22 cellular contexts compared by ENCODE assay signal in genomic region chr20:17608701-17609497, GRCh38. TPM values are rescaled to one million over a fixed set of nuclear protein-coding genes. Genes with fewer than 3 reads are reported as not detected.
DNase-seq lines count a peak whose midpoint lies in the region; ATAC-seq, FAIRE-seq and TF ChIP-seq lines count a peak whose summit lies in the region.
"Had no signal": no experiment of that assay in that cellular context is flagged by ENCODE, and none has a peak within 500 bp of the region (broad histone marks: within the 10 kb centered on the region; RNA-seq: fewer than 3 reads in every experiment).

No MANE protein-coding gene starts in this region.

- TF ChIP-seq POLR2A in A549 (IDR thresholded peaks at IDR 0.05; ENCODE audit: low read length) = no peak

- POLR2A ChIA-PET in A549 (lab: Yijun Ruan, JAX) (interaction anchor here (1.5 to 2.1 kb wide), 2 partner anchors 39 kb away, joined by 6 read pairs; partner anchors contain the start of gene DSTN), Caco-2 (lab: Charles Lee) (interaction anchor here (0.6 kb wide), 1 partner anchor 189 kb away, joined by 4 read pairs; no protein-coding TSS in a partner anchor)

- ATAC-seq in A549 = no peak
- no peak for ATAC-seq in natural killer cell treated with Interleukin-12 subunit alpha and Interleukin-12 subunit beta and Interleukin-15 and Interleukin-18, amount 100 ng/mL, for 72 hours
- no peak for ATAC-seq in GM18873 (IDR thresholded peaks at IDR 0.05; ENCODE audit: low FRiP score, unreplicated experiment)
- no peak for ATAC-seq in psoas muscle

- peaks cover 42% of the 10 kb centered on the region for H3K79me2 ChIP-seq in astrocyte (ENCODE audit: insufficient read depth, low read length)

- peaks cover 97% of the 10 kb centered on the region for H4K20me1 ChIP-seq in astrocyte (ENCODE audit: insufficient read depth, low read length)

- intact Hi-C loops in Caco-2 (cut with micrococcal nuclease; ENCODE audit: unreplicated experiment) (loop anchor here (10.0 kb wide), 2 partner anchors 164 to 804 kb away; no protein-coding TSS in a partner anchor), psoas muscle (cut with DNase I) (no loop called here)

- DNase-seq in A549 (ENCODE audit: low read depth in 1 of 2, low spot score in 1 of 2) (no peak), Caco-2 (no peak), astrocyte (ENCODE audit: low read depth) (no peak), psoas muscle (no peak), GM13976 (ENCODE audit: low spot score) (no peak)
- DNase-seq in natural killer cell treated with Interleukin-12 subunit alpha and Interleukin-12 subunit beta and Interleukin-15 and Interleukin-18, amount 100 ng/mL, for 72 hours (ENCODE audit: low spot score) = no peak
- no peak for DNase-seq in stimulated activated naive CD4-positive, alpha-beta T cell (lab: John Stamatoyannopoulos, UW)
- DNase-seq: activated B cell treated with CpG ODN at 0.5 μM for 24 hours; activated T-cell treated with anti-CD3 and anti-CD28 coated beads, Interleukin-2, amount 50 U/mL, for 48 hours; BE2C; effector CD8-positive, alpha-beta T cell; NCI-H1694 treated with DMSO at 0.1 percent for 48 hours; NCI-H524; PC-9; stimulated activated naive CD4-positive, alpha-beta T cell treated with Interleukin-2 at 50 U/mL for 16 hours had no signal

- H3K4me2 ChIP-seq in A549 (no peak overlapping the region), astrocyte (ENCODE audit: low read length) (no peak overlapping the region)
- H3K4me2 ChIP-seq: PC-9 had no signal

- CTCF ChIA-PET in A549 (lab: Yijun Ruan, JAX) = interaction anchor here (1.2 to 3.9 kb wide), 7 partner anchors 9 to 104 kb away, joined by 3 to 31 read pairs (median 10); no protein-coding TSS in a partner anchor
- CTCF ChIA-PET in Caco-2 (lab: Charles Lee) = interaction anchor here (0.7 to 2.6 kb wide), 2 partner anchors 19 to 72 kb away, joined by 3 to 8 read pairs; no protein-coding TSS in a partner anchor

- TF ChIP-seq EP300 in A549 (IDR thresholded peaks at IDR 0.05) = no peak

- 90% methylated on average over 3 of the region's 3 CpGs for WGBS in A549 (ENCODE audit: missing lambda C conversion rate)
- WGBS in psoas muscle, 3 donors = 81 to 86% (median 83%) methylated on average over 3 of the region's 3 CpGs

- no peaks in the 10 kb centered on the region for H3K9me3 ChIP-seq in A549
- no peaks in the 10 kb centered on the region for H3K9me3 ChIP-seq in Caco-2
- no peaks in the 10 kb centered on the region for H3K9me3 ChIP-seq in astrocyte (ENCODE audit: insufficient read depth, low read depth, low read length)
- no peaks in the 10 kb centered on the region for H3K9me3 ChIP-seq in psoas muscle
- H3K9me3 ChIP-seq: BE2C, neutrophil had no signal

- FAIRE-seq in A549 (lab: Jason Lieb, UNC) (no peak), astrocyte (lab: Jason Lieb, UNC) (no peak)
- FAIRE-seq: frontal cortex had no signal

- no peaks in the 10 kb centered on the region for H3K27me3 Mint-ChIP-seq in Caco-2 (ENCODE audit: insufficient read depth, unreplicated experiment)
- no peaks in the 10 kb centered on the region for H3K27me3 Mint-ChIP-seq in astrocyte (ENCODE audit: low read depth, unreplicated experiment)
- no peaks in the 10 kb centered on the region for H3K27me3 Mint-ChIP-seq in natural killer cell treated with Interleukin-12 subunit alpha and Interleukin-12 subunit beta and Interleukin-15 and Interleukin-18, amount 100 ng/mL, for 72 hours
- H3K27me3 Mint-ChIP-seq: activated B cell treated with CpG ODN at 0.5 μM for 24 hours, brain, memory B cell had no signal

- in situ Hi-C loops in GM13976 (cut with MboI; ENCODE audit: low sequenced_read_pairs, unreplicated experiment) = no loop called here

- H2AFZ ChIP-seq in astrocyte (ENCODE audit: low read depth, low read length) = no peak overlapping the region
- H2AFZ ChIP-seq: PC-9 had no signal

- H3K27ac Mint-ChIP-seq in Caco-2 (ENCODE audit: unreplicated experiment) (peak overlapping the region; percentile 63), astrocyte (ENCODE audit: unreplicated experiment) (peak overlapping the region; percentile 87)
- peak overlapping the region; percentile 77 to 89 for H3K27ac Mint-ChIP-seq in natural killer cell treated with Interleukin-12 subunit alpha and Interleukin-12 subunit beta and Interleukin-15 and Interleukin-18, amount 100 ng/mL, for 72 hours
- H3K27ac Mint-ChIP-seq: activated B cell treated with CpG ODN at 0.5 μM for 24 hours, memory B cell had no signal

- no TSS peak for BruUV-seq in Caco-2 (replicated peaks; lab: Mats Ljungman, UMichigan)

- H3K36me3 Mint-ChIP-seq in Caco-2 (ENCODE audit: insufficient read depth, unreplicated experiment) (peaks cover 97% of the 10 kb centered on the region), astrocyte (ENCODE audit: low read depth, unreplicated experiment) (peaks cover 2% of the 10 kb centered on the region)
- no peaks in the 10 kb centered on the region for H3K36me3 Mint-ChIP-seq in natural killer cell treated with Interleukin-12 subunit alpha and Interleukin-12 subunit beta and Interleukin-15 and Interleukin-18, amount 100 ng/mL, for 72 hours

- H3K27ac ChIP-seq in A549 (no peak overlapping the region), astrocyte (ENCODE audit: low read depth, low read length) (no peak overlapping the region), psoas muscle (no peak overlapping the region)
- H3K27ac ChIP-seq: neutrophil, PC-9 had no signal

- TF ChIP-seq RAD21 in A549 (conservative IDR thresholded peaks at IDR 0.05 in 1 of 2, IDR thresholded peaks at IDR 0.05 in 1 of 2) = no peak

- H3K4me3 ChIP-seq in A549 (no peak overlapping the region), Caco-2 (ENCODE audit: low read depth, low read length) (no peak overlapping the region), astrocyte (ENCODE audit: insufficient read depth, low read depth, low read length) (no peak overlapping the region), psoas muscle (no peak overlapping the region)
- H3K4me3 ChIP-seq: PC-9, SK-N-MC, skin epidermis had no signal

- H3K4me3 Mint-ChIP-seq in Caco-2 (ENCODE audit: unreplicated experiment) (peak overlapping the region; percentile 20), astrocyte (ENCODE audit: unreplicated experiment) (no peak overlapping the region)
- no peak overlapping the region for H3K4me3 Mint-ChIP-seq in natural killer cell treated with Interleukin-12 subunit alpha and Interleukin-12 subunit beta and Interleukin-15 and Interleukin-18, amount 100 ng/mL, for 72 hours
- H3K4me3 Mint-ChIP-seq: activated B cell treated with CpG ODN at 0.5 μM for 24 hours, brain, memory B cell had no signal

- peaks cover 29% of the 10 kb centered on the region for H3K4me1 ChIP-seq in A549
- peaks cover 18% of the 10 kb centered on the region for H3K4me1 ChIP-seq in Caco-2
- peaks cover 13% of the 10 kb centered on the region for H3K4me1 ChIP-seq in astrocyte (ENCODE audit: insufficient read depth, low read length)
- H3K4me1 ChIP-seq in psoas muscle = no peaks in the 10 kb centered on the region
- H3K4me1 ChIP-seq: BE2C had no signal

- H3K27me3 ChIP-seq in Caco-2 (replicated peaks; ENCODE audit: control insufficient read depth, insufficient read depth, low read length) (no peaks in the 10 kb centered on the region), astrocyte (ENCODE audit: insufficient read depth, low read length) (no peaks in the 10 kb centered on the region), psoas muscle (ENCODE audit: insufficient read depth in 3 of 3, low read length in 2 of 3) (no peaks in the 10 kb centered on the region)
- H3K27me3 ChIP-seq: BE2C, neutrophil had no signal

- H3K9ac ChIP-seq in astrocyte (ENCODE audit: low read length) = no peak overlapping the region

- H3K36me3 ChIP-seq in Caco-2 (ENCODE audit: control insufficient read depth, insufficient read depth, low read length) = peaks cover 3% of the 10 kb centered on the region; the same call in 1 of the 2 replicates
- peaks cover 45% of the 10 kb centered on the region for H3K36me3 ChIP-seq in astrocyte (ENCODE audit: insufficient read depth, low read length)
- H3K36me3 ChIP-seq in psoas muscle (ENCODE audit: insufficient read depth in 1 of 2, low read depth in 1 of 2) = peaks cover 0 to 43% of the 10 kb centered on the region in 2 donors

- H3K9me3 Mint-ChIP-seq in Caco-2 (ENCODE audit: unreplicated experiment) = no peaks in the 10 kb centered on the region
- H3K9me3 Mint-ChIP-seq in astrocyte (ENCODE audit: unreplicated experiment) = no peaks in the 10 kb centered on the region
- H3K9me3 Mint-ChIP-seq in natural killer cell treated with Interleukin-12 subunit alpha and Interleukin-12 subunit beta and Interleukin-15 and Interleukin-18, amount 100 ng/mL, for 72 hours = no peaks in the 10 kb centered on the region
- H3K9me3 Mint-ChIP-seq: activated B cell treated with CpG ODN at 0.5 μM for 24 hours, brain, memory B cell had no signal

- H3K4me1 Mint-ChIP-seq in Caco-2 (ENCODE audit: low read depth, unreplicated experiment) (peaks cover 12% of the 10 kb centered on the region), astrocyte (ENCODE audit: low read depth, unreplicated experiment) (peaks cover 22% of the 10 kb centered on the region)
- peaks cover 33 to 36% of the 10 kb centered on the region in 2 donors for H3K4me1 Mint-ChIP-seq in natural killer cell treated with Interleukin-12 subunit alpha and Interleukin-12 subunit beta and Interleukin-15 and Interleukin-18, amount 100 ng/mL, for 72 hours (ENCODE audit: low read depth in 2 of 2)
- H3K4me1 Mint-ChIP-seq: brain, memory B cell had no signal

- TF ChIP-seq CTCF in A549 (IDR thresholded peaks at IDR 0.05) (no peak), Caco-2 (IDR thresholded peaks at IDR 0.05; ENCODE audit: insufficient read depth in 1 of 2, low read depth in 1 of 2, low read length in 1 of 2, severe bottlenecking in 1 of 2, unreplicated experiment in 1 of 2) (no peak), astrocyte (IDR thresholded peaks at IDR 0.05; ENCODE audit: insufficient read depth, low read depth, low read length) (no peak), psoas muscle (IDR thresholded peaks at IDR 0.05) (no peak), GM13976 (IDR thresholded peaks at IDR 0.05; ENCODE audit: borderline replicate concordance, control extremely low read depth, extremely low read depth, insufficient read depth, missing control alignments) (no peak)

TF ChIP-seq in A549, 52 proteins besides CTCF, POLR2A, EP300 and RAD21 (continues in another document):
- no peak for TF ChIP-seq HES2 (IDR thresholded peaks at IDR 0.05)

RNA-seq across cellular contexts. Expression of gene DSTN, which starts 39.0 kb away (rescaled TPM):
- 425 and 544 TPM in 2 replicates for polyA plus RNA-seq in A549 (2011; rRNA removed)
- polyA plus RNA-seq in A549 (2012; cell fraction: cytosol; rRNA removed) = 291 and 367 TPM in 2 replicates
- polyA plus RNA-seq in A549 (2012; cell fraction: nucleus; rRNA removed) = 69.9 and 92.9 TPM in 2 replicates
- polyA plus RNA-seq in A549 (2017; fragmentation: RNase III; extraction: RNeasy Plus Mini Kit Qiagen cat#74134 plus additional on column Dnase treatment) = 1,014 to 1,239 TPM (median 1,131 TPM) in 3 replicates
- 40.0 and 44.5 TPM in 2 replicates for polyA minus RNA-seq in A549 (2011; rRNA and poly(A)+ RNA removed)
- 313 and 318 TPM in 2 replicates for total RNA-seq in Caco-2 (2022)
- total RNA-seq in astrocyte = 542 and 552 TPM in 2 replicates
- total RNA-seq in natural killer cell treated with Interleukin-12 subunit alpha and Interleukin-12 subunit beta and Interleukin-15 and Interleukin-18, amount 100 ng/mL, for 72 hours = 10 to 100 TPM; 42.5 to 59.1 TPM
- total RNA-seq in psoas muscle = 10 to 100 TPM; 45.6 to 82.3 (median 66.2) TPM
- polyA plus RNA-seq in psoas muscle = 100 to 1,000 TPM in 2 of 3 donors, 10 to 100 TPM in 1; 88.1 to 202 (median 115) TPM
